ENCODE assay signal across 1 cellular context in genomic region chr3:184154909-184155643, GRCh38.
A peak's percentile ranks its signal among the peaks of the same experiment; 100 is the strongest.
TF ChIP-seq lines count a peak whose summit lies in the region.

DVL3 (plus strand) TSS chr3:184155377; CDS start chr3:184155636, 259 bp downstream.

TF ChIP-seq in K562, 482 proteins besides CTCF, POLR2A, EP300 and RAD21 (continued from another document and continues in another):
- TF ChIP-seq HMBOX1 (IDR thresholded peaks at IDR 0.05) (no peak), CREB5 (CRISPR knock-in tag; IDR thresholded peaks at IDR 0.05) (no peak), PPARD (CRISPR knock-in tag; IDR thresholded peaks at IDR 0.05) (no peak), ELK1 (CRISPR knock-in tag; IDR thresholded peaks at IDR 0.05) (no peak), HEY1 (CRISPR knock-in tag; IDR thresholded peaks at IDR 0.05; ENCODE audit: borderline replicate concordance) (no peak), NFIC (IDR thresholded peaks at IDR 0.05) (no peak), BCLAF1 (IDR thresholded peaks at IDR 0.05; ENCODE audit: borderline replicate concordance in 1 of 2, control insufficient read depth in 1 of 2, low read depth in 2 of 2, low read length in 1 of 2) (no peak), ZNF282 (CRISPR knock-in tag; IDR thresholded peaks at IDR 0.05) (no peak), SIX5 (IDR thresholded peaks at IDR 0.05; ENCODE audit: borderline replicate concordance in 1 of 2, insufficient read depth in 1 of 2, low read depth in 1 of 2, low read length in 2 of 2) (no peak), FOXA1 (IDR thresholded peaks at IDR 0.05; ENCODE audit: borderline replicate concordance) (no peak), MEF2A (IDR thresholded peaks at IDR 0.05; ENCODE audit: control insufficient read depth, low read depth, low read length) (no peak), ZNF175 (CRISPR knock-in tag; IDR thresholded peaks at IDR 0.05; ENCODE audit: low read depth) (0 out of 2 replicates have a peak, but pooled peaks have one; percentile 38), ETV6 (IDR thresholded peaks at IDR 0.05; ENCODE audit: borderline replicate concordance in 1 of 2, low read depth in 2 of 2, low read length in 1 of 2) (no peak), ETV6 (CRISPR knock-in tag; IDR thresholded peaks at IDR 0.05; ENCODE audit: borderline replicate concordance) (no peak), HCFC1 (IDR thresholded peaks at IDR 0.05; ENCODE audit: low read depth, low read length) (no peak; the same call in 1 of the 2 replicates), MTA3 (IDR thresholded peaks at IDR 0.05; ENCODE audit: borderline replicate concordance) (no peak), THAP12 (CRISPR knock-in tag; IDR thresholded peaks at IDR 0.05) (0 out of 2 replicates have a peak, but pooled peaks have one; percentile 18), ZNF134 (CRISPR knock-in tag; conservative IDR thresholded peaks at IDR 0.05) (no peak), KHSRP (IDR thresholded peaks at IDR 0.05) (no peak), HES1 (IDR thresholded peaks at IDR 0.05; ENCODE audit: low read depth) (no peak), MXD1 (CRISPR knock-in tag; IDR thresholded peaks at IDR 0.05; ENCODE audit: borderline replicate concordance, poor library complexity, severe bottlenecking) (no peak), CXXC5 (CRISPR knock-in tag; IDR thresholded peaks at IDR 0.05) (peak; percentile 82), PRPF4 (IDR thresholded peaks at IDR 0.05; ENCODE audit: insufficient read depth, low read depth, low read length, poor library complexity, severe bottlenecking) (no peak), CTCFL (IDR thresholded peaks at IDR 0.05; ENCODE audit: borderline replicate concordance, insufficient read depth, low read depth, low read length, poor library complexity, severe bottlenecking) (no peak), E2F8 (IDR thresholded peaks at IDR 0.05; ENCODE audit: low read depth, partially characterized antibody) (no peak), HDAC6 (IDR thresholded peaks at IDR 0.05; ENCODE audit: low read depth, low read length) (no peak), STAG1 (CRISPR knock-in tag; IDR thresholded peaks at IDR 0.05; ENCODE audit: borderline replicate concordance) (no peak), CHD4 (IDR thresholded peaks at IDR 0.05; ENCODE audit: insufficient read depth, insufficient replicate concordance, low read depth, low read length, poor library complexity, severe bottlenecking) (peak; percentile 62), ZNF57 (CRISPR knock-in tag; IDR thresholded peaks at IDR 0.05) (no peak), SP2 (IDR thresholded peaks at IDR 0.05; ENCODE audit: extremely low read depth, low read depth, low read length, poor library complexity, severe bottlenecking) (no peak), ZNF589 (CRISPR knock-in tag; IDR thresholded peaks at IDR 0.05; ENCODE audit: low read depth) (peak; percentile 66), GATAD2B (IDR thresholded peaks at IDR 0.05; ENCODE audit: borderline replicate concordance) (peak; percentile 86; the same call in 1 of the 2 replicates), CBFA2T2 (conservative IDR thresholded peaks at IDR 0.05) (no peak), HMGN3 (IDR thresholded peaks at IDR 0.05; ENCODE audit: borderline replicate concordance, extremely low read depth, insufficient read length, low read depth, low read length) (peak; percentile 76), CUX1 (CRISPR knock-in tag; IDR thresholded peaks at IDR 0.05) (no peak), TFAM (CRISPR knock-in tag; conservative IDR thresholded peaks at IDR 0.05) (no peak), GABPA (tag; conservative IDR thresholded peaks at IDR 0.05; ENCODE audit: low read depth) (peak; percentile 94), NFE2 (IDR thresholded peaks at IDR 0.05; ENCODE audit: low read depth) (no peak)
